ENCODE assay signal across 1 cellular context in genomic region chr17:19753049-19753444, GRCh38.
TF ChIP-seq lines count a peak whose summit lies in the region.

No MANE protein-coding gene starts in this region.

TF ChIP-seq in SK-N-SH, 30 proteins besides CTCF, POLR2A, EP300 and RAD21 (continued from another document):
- 0 out of 2 replicates have a peak, but pooled peaks have one; percentile 7 for TF ChIP-seq USF1 (IDR thresholded peaks at IDR 0.05; ENCODE audit: borderline replicate concordance, low read depth)
- TF ChIP-seq TCF12 (IDR thresholded peaks at IDR 0.05), result peak; percentile 83
- peak; percentile 88 for TF ChIP-seq MAX (IDR thresholded peaks at IDR 0.05; ENCODE audit: low read depth)
- no peak for TF ChIP-seq GABPA (IDR thresholded peaks at IDR 0.05; ENCODE audit: low read depth)
- TF ChIP-seq RFX5 (IDR thresholded peaks at IDR 0.05; ENCODE audit: low read length), result no peak
- no peak for TF ChIP-seq ZBTB33 (IDR thresholded peaks at IDR 0.05; ENCODE audit: borderline replicate concordance, low read depth)
